In the genomic region with DNA sequence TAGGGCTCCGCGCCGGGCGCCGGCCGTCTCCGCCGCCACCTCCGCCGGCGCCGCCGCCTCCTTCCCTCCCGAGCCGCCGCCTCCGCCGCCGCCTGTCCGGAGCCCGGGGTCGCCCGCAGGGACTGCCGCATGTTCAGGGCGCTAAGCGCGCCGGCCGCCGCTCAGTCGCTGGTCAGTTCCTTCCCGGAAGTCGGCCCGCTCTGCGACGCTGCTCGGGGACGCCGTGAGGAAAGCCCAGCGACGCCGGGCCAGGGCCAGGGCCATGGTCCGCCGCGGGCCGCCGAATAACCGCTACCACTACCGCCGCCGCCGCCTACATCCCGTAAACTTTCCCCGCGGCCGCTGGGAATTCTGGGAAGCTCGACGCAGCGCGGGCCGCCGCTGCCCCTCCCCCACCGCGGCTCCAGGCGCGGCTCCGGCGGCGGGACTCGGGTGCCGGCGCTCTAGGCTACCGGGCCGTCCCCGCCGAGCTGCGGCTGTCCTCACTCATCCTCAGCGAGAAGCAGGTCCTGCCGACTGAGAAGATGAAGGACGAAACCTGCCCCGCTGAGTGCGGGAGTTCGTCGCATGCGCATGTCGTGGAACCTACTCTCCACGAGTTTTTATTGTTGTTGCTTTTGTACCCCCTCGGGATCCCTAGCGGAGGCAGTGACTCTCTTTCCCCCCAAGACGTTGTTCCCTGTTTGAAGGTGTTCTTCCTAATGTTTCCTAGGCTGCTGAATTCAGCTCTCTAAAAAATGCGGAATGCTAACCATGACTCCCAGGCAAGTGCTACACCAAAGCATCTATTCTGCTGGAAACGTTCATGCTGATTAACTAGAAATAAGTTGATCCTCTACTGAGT, we compare ENCODE assay signal across 1 cellular context.
TF ChIP-seq lines count a peak whose summit lies in the region.

A gene (minus strand): TSS at position 299 of the 844 bp plus-strand sequence. CDS start 339 bp downstream, outside the sequence.

TF ChIP-seq in A549, 52 proteins besides CTCF, POLR2A, EP300 and RAD21 (continued from another document):
- TF ChIP-seq, protein P1, sequence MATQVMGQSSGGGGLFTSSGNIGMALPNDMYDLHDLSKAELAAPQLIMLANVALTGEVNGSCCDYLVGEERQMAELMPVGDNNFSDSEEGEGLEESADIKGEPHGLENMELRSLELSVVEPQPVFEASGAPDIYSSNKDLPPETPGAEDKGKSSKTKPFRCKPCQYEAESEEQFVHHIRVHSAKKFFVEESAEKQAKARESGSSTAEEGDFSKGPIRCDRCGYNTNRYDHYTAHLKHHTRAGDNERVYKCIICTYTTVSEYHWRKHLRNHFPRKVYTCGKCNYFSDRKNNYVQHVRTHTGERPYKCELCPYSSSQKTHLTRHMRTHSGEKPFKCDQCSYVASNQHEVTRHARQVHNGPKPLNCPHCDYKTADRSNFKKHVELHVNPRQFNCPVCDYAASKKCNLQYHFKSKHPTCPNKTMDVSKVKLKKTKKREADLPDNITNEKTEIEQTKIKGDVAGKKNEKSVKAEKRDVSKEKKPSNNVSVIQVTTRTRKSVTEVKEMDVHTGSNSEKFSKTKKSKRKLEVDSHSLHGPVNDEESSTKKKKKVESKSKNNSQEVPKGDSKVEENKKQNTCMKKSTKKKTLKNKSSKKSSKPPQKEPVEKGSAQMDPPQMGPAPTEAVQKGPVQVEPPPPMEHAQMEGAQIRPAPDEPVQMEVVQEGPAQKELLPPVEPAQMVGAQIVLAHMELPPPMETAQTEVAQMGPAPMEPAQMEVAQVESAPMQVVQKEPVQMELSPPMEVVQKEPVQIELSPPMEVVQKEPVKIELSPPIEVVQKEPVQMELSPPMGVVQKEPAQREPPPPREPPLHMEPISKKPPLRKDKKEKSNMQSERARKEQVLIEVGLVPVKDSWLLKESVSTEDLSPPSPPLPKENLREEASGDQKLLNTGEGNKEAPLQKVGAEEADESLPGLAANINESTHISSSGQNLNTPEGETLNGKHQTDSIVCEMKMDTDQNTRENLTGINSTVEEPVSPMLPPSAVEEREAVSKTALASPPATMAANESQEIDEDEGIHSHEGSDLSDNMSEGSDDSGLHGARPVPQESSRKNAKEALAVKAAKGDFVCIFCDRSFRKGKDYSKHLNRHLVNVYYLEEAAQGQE (IDR thresholded peaks at IDR 0.05): no peak
